6 cellular contexts compared by ENCODE assay signal in genomic region chr15:80924278-80924677, GRCh38.
"Had no signal": no experiment of that assay in that cellular context is flagged by ENCODE, and none has a peak within 500 bp of the region (broad histone marks: within the 10 kb centered on the region; RNA-seq: fewer than 3 reads in every experiment).

No MANE protein-coding gene starts in this region.

- DNase-seq: GOT3, H7, KBM-7 had no signal

- H3K4me3 ChIP-seq: HAP-1 had no signal

- H3K9me3 ChIP-seq: HAP-1 had no signal

- H3K4me1 ChIP-seq: HAP-1 had no signal

- H3K27ac ChIP-seq: HL-60 had no signal

- FAIRE-seq: HepG2 had no signal

- H3K36me3 ChIP-seq: HAP-1 had no signal
